22 cellular contexts compared by ENCODE assay signal in the genomic region with DNA sequence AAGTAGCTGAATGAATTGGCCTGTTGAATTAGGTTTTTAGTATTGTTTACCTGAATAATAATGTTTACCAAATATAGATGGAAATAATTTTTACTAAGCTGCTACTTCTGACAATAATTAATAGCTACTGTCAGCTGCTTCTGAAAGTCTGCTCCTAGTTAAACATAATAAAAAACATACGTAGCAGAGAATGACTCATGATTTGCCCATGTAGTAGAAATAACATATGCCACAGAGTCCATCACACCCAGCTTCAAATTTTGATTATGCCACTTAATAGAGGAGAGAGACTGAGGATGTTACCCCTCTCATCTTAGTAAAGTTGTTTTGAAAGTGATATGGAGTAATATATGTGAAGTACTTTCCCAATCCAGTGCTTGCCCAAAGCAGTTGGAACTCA. TPM values are rescaled to one million over a fixed set of nuclear protein-coding genes. Genes with fewer than 3 reads are reported as not detected.
DNase-seq lines count a peak whose midpoint lies in the region; ATAC-seq and TF ChIP-seq lines count a peak whose summit lies in the region.
"Had no signal": no experiment of that assay in that cellular context is flagged by ENCODE, and none has a peak within 500 bp of the region (broad histone marks: within the 10 kb centered on the region; RNA-seq: fewer than 3 reads in every experiment).

No MANE protein-coding gene starts in this region.

- H3K4me3 ChIP-seq in GM23248 (no peak overlapping the region), epithelial cell of esophagus (ENCODE audit: low read length) (no peak overlapping the region), rectal smooth muscle tissue (ENCODE audit: low read length) (no peak overlapping the region)
- H3K4me3 ChIP-seq: HAP-1, Peyer's patch, tibial artery had no signal

- ATAC-seq in HG03095 (IDR thresholded peaks at IDR 0.05; ENCODE audit: unreplicated experiment), result no peak
- no peak for ATAC-seq in Right ventricle myocardium inferior
- ATAC-seq: activated T-helper 17 cell treated with anti-CD3 and anti-CD28 coated beads, Interleukin-2, amount 50 U/mL, for 72 hours; CD8-positive, alpha-beta T cell; left colon; stimulated activated naive CD8-positive, alpha-beta T cell treated with anti-CD3 and anti-CD28 coated beads, Interleukin-15, amount 100 ng/mL, for 72 hours had no signal

- no peaks in the 10 kb centered on the region for H3K9me3 ChIP-seq in GM23248 (ENCODE audit: low read depth)
- H3K9me3 ChIP-seq: HAP-1, Peyer's patch, tibial artery had no signal

- H3K27ac ChIP-seq in GM23248, result no peak overlapping the region
- peak overlapping the region; percentile 8 for H3K27ac ChIP-seq in rectal smooth muscle tissue (ENCODE audit: low read depth, low read length)
- H3K27ac ChIP-seq: Peyer's patch, tibial artery, WERI-Rb-1 had no signal

- H3K4me1 Mint-ChIP-seq in MCF 10A (ENCODE audit: insufficient read depth, unreplicated experiment), result no peaks in the 10 kb centered on the region

- WGBS in GM23248 (ENCODE audit: low coverage in 1 of 2, low lambda C conversion rate in 2 of 2, missing lambda C conversion rate in 2 of 2), 2 experiments, result 13 to 17% methylated on average over 1 of the region's 1 CpG

- H3K36me3 ChIP-seq in GM23248 (ENCODE audit: low read depth), result no peaks in the 10 kb centered on the region
- no peaks in the 10 kb centered on the region for H3K36me3 ChIP-seq in rectal smooth muscle tissue (ENCODE audit: control insufficient read depth, insufficient read depth, low read length)
- H3K36me3 ChIP-seq: HAP-1, Peyer's patch, tibial artery, WERI-Rb-1 had no signal

- no peaks in the 10 kb centered on the region for H3K9me3 Mint-ChIP-seq in MCF 10A (ENCODE audit: unreplicated experiment)
- H3K9me3 Mint-ChIP-seq: CD8-positive, alpha-beta T cell; naive B cell; stimulated activated naive CD8-positive, alpha-beta T cell treated with anti-CD3 and anti-CD28 coated beads, Interleukin-15, amount 100 ng/mL, for 72 hours; T-helper 2 cell treated with Interferon-gamma antibody and Interleukin-4, amounts not matched to agents 5 μg/mL and 100 μg/mL, for 36 hours had no signal

- POLR2A ChIA-PET in MCF 10A (lab: Yijun Ruan, JAX), result no interaction called here

- TF ChIP-seq CTCF in epithelial cell of esophagus (IDR thresholded peaks at IDR 0.05; ENCODE audit: insufficient read depth, low read depth, low read length, missing control alignments), result no peak
- no peak for TF ChIP-seq CTCF in MCF 10A (IDR thresholded peaks at IDR 0.05; ENCODE audit: unreplicated experiment)

- H3K27me3 Mint-ChIP-seq in MCF 10A (ENCODE audit: insufficient read depth, unreplicated experiment), result no peaks in the 10 kb centered on the region
- H3K27me3 Mint-ChIP-seq: activated naive CD8-positive, alpha-beta T cell; activated T-helper 17 cell treated with anti-CD3 and anti-CD28 coated beads, Interleukin-2, amount 50 U/mL, for 72 hours; stimulated activated naive CD8-positive, alpha-beta T cell treated with anti-CD3 and anti-CD28 coated beads, Interleukin-15, amount 100 ng/mL, for 72 hours had no signal

- H3K9ac ChIP-seq in GM23248, result no peak overlapping the region
- no peak overlapping the region for H3K9ac ChIP-seq in rectal smooth muscle tissue (ENCODE audit: low read length)

- no peaks in the 10 kb centered on the region for H4K20me1 ChIP-seq in GM23248 (ENCODE audit: insufficient read depth)

- DNase-seq in GM23248, result peak; percentile 50
- peak; percentile 24 for DNase-seq in NCI-H446 treated with DMSO at 0.1 percent for 48 hours (lab: John Stamatoyannopoulos, UW)
- DNase-seq in epithelial cell of esophagus (ENCODE audit: low read depth), result peak; percentile 37
- no peak for DNase-seq in COLO668 (lab: John Stamatoyannopoulos, UW; ENCODE audit: unreplicated experiment)
- DNase-seq in MCF 10A (ENCODE audit: unreplicated experiment), result no peak
- no peak for DNase-seq in Right ventricle myocardium inferior (ENCODE audit: missing footprints)
- DNase-seq: CD8-positive, alpha-beta T cell; cerebellar nuclear complex; erythroblast; left colon; naive B cell; NCI-H2107; Peyer's patch; stimulated activated naive CD8-positive, alpha-beta T cell treated with anti-CD3 and anti-CD28 coated beads, Interleukin-15, amount 100 ng/mL, for 72 hours; tibial artery; WERI-Rb-1 had no signal

- no TSS peak for BruUV-seq in MCF 10A (replicated peaks; lab: Mats Ljungman, UMichigan)

- no peak overlapping the region for H3K4me2 ChIP-seq in GM23248 (ENCODE audit: unreplicated experiment)

- H3K4me1 ChIP-seq in GM23248 (ENCODE audit: insufficient read depth) (0 out of 2 replicates have a peak, but pooled peaks cover 7% of the 10 kb centered on the region), rectal smooth muscle tissue (ENCODE audit: control insufficient read depth, insufficient read depth, low read length) (no peaks in the 10 kb centered on the region)
- H3K4me1 ChIP-seq: HAP-1, Peyer's patch, tibial artery had no signal

- H3K27me3 ChIP-seq in GM23248 (replicated peaks; ENCODE audit: insufficient read depth) (no peaks in the 10 kb centered on the region), rectal smooth muscle tissue (ENCODE audit: control insufficient read depth, insufficient read depth, low read length) (no peaks in the 10 kb centered on the region)
- H3K27me3 ChIP-seq: Peyer's patch, tibial artery had no signal

- H3F3A ChIP-seq in GM23248 (ENCODE audit: insufficient read depth), result peaks cover 12% of the 10 kb centered on the region; the same call in 1 of the 2 replicates

- no peak overlapping the region for H2AFZ ChIP-seq in GM23248

- H3K9me2 ChIP-seq in GM23248 (ENCODE audit: insufficient read depth), result no peaks in the 10 kb centered on the region

- H3K36me3 Mint-ChIP-seq in MCF 10A (ENCODE audit: insufficient read depth, unreplicated experiment), result peaks cover 6% of the 10 kb centered on the region
- H3K36me3 Mint-ChIP-seq: activated naive CD8-positive, alpha-beta T cell; CD8-positive, alpha-beta T cell; naive B cell had no signal

- no peaks in the 10 kb centered on the region for H3K79me2 ChIP-seq in GM23248 (ENCODE audit: insufficient read depth)

- in situ Hi-C loops in GM23248 (cut with MboI), result loop anchor here (10.0 kb wide), 1 partner anchor 991 kb away; no protein-coding TSS in a partner anchor

- no peak overlapping the region for H3K4me3 Mint-ChIP-seq in MCF 10A (ENCODE audit: unreplicated experiment)
- H3K4me3 Mint-ChIP-seq: activated naive CD8-positive, alpha-beta T cell; activated T-helper 17 cell treated with anti-CD3 and anti-CD28 coated beads, Interleukin-2, amount 50 U/mL, for 72 hours; CD8-positive, alpha-beta T cell; naive B cell; stimulated activated naive CD8-positive, alpha-beta T cell treated with anti-CD3 and anti-CD28 coated beads, Interleukin-15, amount 100 ng/mL, for 72 hours; T-helper 2 cell treated with Interferon-gamma antibody and Interleukin-4, amounts not matched to agents 5 μg/mL and 100 μg/mL, for 36 hours had no signal

- intact Hi-C loops in MCF 10A (cut with micrococcal nuclease) (loop anchor here (2.0 to 10.0 kb wide), 4 partner anchors 75 to 841 kb away; no protein-coding TSS in a partner anchor), Right ventricle myocardium inferior (cut with DNase I) (no loop called here)

- H3K27ac Mint-ChIP-seq in MCF 10A (ENCODE audit: low read depth, unreplicated experiment), result no peak overlapping the region
- H3K27ac Mint-ChIP-seq: activated naive CD8-positive, alpha-beta T cell; activated T-helper 17 cell treated with anti-CD3 and anti-CD28 coated beads, Interleukin-2, amount 50 U/mL, for 72 hours; CD8-positive, alpha-beta T cell; naive B cell; stimulated activated naive CD8-positive, alpha-beta T cell treated with anti-CD3 and anti-CD28 coated beads, Interleukin-15, amount 100 ng/mL, for 72 hours; T-helper 2 cell treated with Interferon-gamma antibody and Interleukin-4, amounts not matched to agents 5 μg/mL and 100 μg/mL, for 36 hours had no signal

- CTCF ChIA-PET in MCF 10A (lab: Yijun Ruan, JAX), result interaction anchor here (0.6 to 3.4 kb wide), 14 partner anchors 11 to 1045 kb away, joined by 3 to 27 read pairs (median 4); no protein-coding TSS in a partner anchor

RNA-seq across cellular contexts. Expression of gene MDFIC, which starts 57.6 kb away (rescaled TPM):
- total RNA-seq in GM23248 (2014; rRNA removed; shearing (Covaris generic)), result 50.3 and 53.1 TPM in 2 replicates
- polyA plus RNA-seq in GM23248 (2016; fragmentation: Nextera tagmentation; extraction: Ambion mirVana), result 23.0 and 23.8 TPM in 2 replicates
- total RNA-seq in MCF 10A (2022), result 7.8 and 8.1 TPM in 2 replicates
- total RNA-seq in Right ventricle myocardium inferior, result 18.3 TPM

Comparison
In these comparisons a context has a peak if more than half of its experiments do, and no peak if none do; other contexts are left out.
1. DNase-seq: peak in GM23248 (single experiment), NCI-H446 treated with DMSO at 0.1 percent for 48 hours (single experiment) and epithelial cell of esophagus (single experiment); none in COLO668 (single experiment), MCF 10A (single experiment) and Right ventricle myocardium inferior (single experiment).